Comparison of ENCODE assay signal across 18 cellular contexts in genomic region chr7:155000795-155001194, GRCh38. TPM values are rescaled to one million over a fixed set of nuclear protein-coding genes. Genes with fewer than 3 reads are reported as not detected.
A peak's percentile ranks its signal among the peaks of the same experiment; 100 is the strongest.
DNase-seq lines count a peak whose midpoint lies in the region; ATAC-seq and TF ChIP-seq lines count a peak whose summit lies in the region.
"Had no signal": no experiment of that assay in that cellular context is flagged by ENCODE, and none has a peak within 500 bp of the region (broad histone marks: within the 10 kb centered on the region; RNA-seq: fewer than 3 reads in every experiment).

No MANE protein-coding gene starts in this region.

- BruUV-seq in Panc1 (replicated peaks; lab: Mats Ljungman, UMichigan): TSS peak; percentile 70

- CTCF ChIA-PET in activated CD4-positive, alpha-beta memory T cell treated with anti-CD3 and anti-CD28 coated beads for 36 hours (lab: Charles Lee): interaction anchor here (1.1 to 3.5 kb wide), 3 partner anchors 9 to 86 kb away, joined by 3 to 15 read pairs (median 7); no protein-coding TSS in a partner anchor
- CTCF ChIA-PET in activated CD4-positive, alpha-beta memory T cell treated with anti-CD3 and anti-CD28 coated beads, Interleukin-2, amount 10 ng/mL, durations not matched to agents 7 days and 5 days (lab: Charles Lee): interaction anchor here (1.2 kb wide), 2 partner anchors 48 to 73 kb away, joined by 4 to 6 read pairs; no protein-coding TSS in a partner anchor
- CTCF ChIA-PET in Panc1 (lab: Charles Lee): no interaction called here

- H3K27ac ChIP-seq in Panc1 (ENCODE audit: low read length): no peak overlapping the region
- H3K27ac ChIP-seq: prostate gland, tibial nerve had no signal

- no peak overlapping the region for H3K4me3 ChIP-seq in Panc1 (ENCODE audit: low read depth in 2 of 2, low read length in 2 of 2)
- H3K4me3 ChIP-seq: prostate gland, tibial nerve had no signal

- intact Hi-C loops in activated CD4-positive, alpha-beta memory T cell treated with anti-CD3 and anti-CD28 coated beads for 36 hours (cut with micrococcal nuclease): loop anchor here (5.0 to 10.0 kb wide), 3 partner anchors 342 to 1894 kb away; partner anchors contain the start of genes LMBR1 and RNF32
- intact Hi-C loops in Panc1 (cut with micrococcal nuclease; ENCODE audit: unreplicated experiment): no loop called here

- ATAC-seq in Panc1 (no peak), GM19395 (IDR thresholded peaks at IDR 0.05; ENCODE audit: unreplicated experiment) (no peak)
- ATAC-seq: activated CD8-positive, alpha-beta memory T cell treated with anti-CD3 and anti-CD28 coated beads, Interleukin-2, amount 10 ng/mL, durations not matched to agents 7 days and 5 days had no signal

- peaks cover 28% of the 10 kb centered on the region for H3K36me3 Mint-ChIP-seq in activated CD4-positive, alpha-beta memory T cell treated with anti-CD3 and anti-CD28 coated beads for 36 hours
- peaks cover 16% of the 10 kb centered on the region for H3K36me3 Mint-ChIP-seq in activated CD4-positive, alpha-beta memory T cell treated with anti-CD3 and anti-CD28 coated beads, Interleukin-2, amount 10 ng/mL, durations not matched to agents 7 days and 5 days (ENCODE audit: low read depth)

- peak; percentile 35 for DNase-seq in activated CD4-positive, alpha-beta memory T cell treated with anti-CD3 and anti-CD28 coated beads for 36 hours
- DNase-seq in activated CD4-positive, alpha-beta memory T cell treated with anti-CD3 and anti-CD28 coated beads, Interleukin-2, amount 10 ng/mL, durations not matched to agents 7 days and 5 days: no peak
- DNase-seq in GM13977 (ENCODE audit: low spot score) (no peak), Panc1 (ENCODE audit: low read depth, low spot score) (no peak), kidney tubule cell (ENCODE audit: low spot score) (peak; percentile 27), SW 1271 (lab: John Stamatoyannopoulos, UW) (no peak), ureter (ENCODE audit: low spot score) (no peak)
- DNase-seq: activated CD8-positive, alpha-beta memory T cell treated with anti-CD3 and anti-CD28 coated beads, Interleukin-2, amount 10 ng/mL, durations not matched to agents 7 days and 5 days; activated naive CD8-positive, alpha-beta T cell treated with anti-CD3 and anti-CD28 coated beads, Interleukin-2, amount 10 ng/mL, durations not matched to agents 7 days and 5 days; cerebellar nuclear complex; HCEC 1CT; NCI-H1417 treated with DMSO at 0.1 percent for 48 hours; NCI-H526 treated with DMSO at 0.1 percent for 48 hours; SHP77; stimulated activated CD4-positive, alpha-beta T cell treated with anti-CD3 and anti-CD28 coated beads, Interleukin-15, amount 100 ng/mL, for 24 hours had no signal

- no peaks in the 10 kb centered on the region for H3K27me3 Mint-ChIP-seq in activated CD4-positive, alpha-beta memory T cell treated with anti-CD3 and anti-CD28 coated beads for 36 hours
- H3K27me3 Mint-ChIP-seq in activated CD4-positive, alpha-beta memory T cell treated with anti-CD3 and anti-CD28 coated beads, Interleukin-2, amount 10 ng/mL, durations not matched to agents 7 days and 5 days: no peaks in the 10 kb centered on the region
- H3K27me3 Mint-ChIP-seq: activated CD8-positive, alpha-beta memory T cell treated with anti-CD3 and anti-CD28 coated beads, Interleukin-2, amount 10 ng/mL, durations not matched to agents 7 days and 5 days; activated naive CD8-positive, alpha-beta T cell treated with anti-CD3 and anti-CD28 coated beads, Interleukin-2, amount 10 ng/mL, durations not matched to agents 7 days and 5 days had no signal

- in situ Hi-C loops in GM13977 (cut with MboI; ENCODE audit: low pct_unique_long_range_greater_than_20kb, low sequenced_read_pairs, unreplicated experiment) (no loop called here), Panc1 (cut with HindIII; ENCODE audit: low pct_unique_long_range_greater_than_20kb, low sequenced_read_pairs) (no loop called here)

- H3K27me3 ChIP-seq in Panc1 (ENCODE audit: control insufficient read depth, insufficient read depth, low read length): no peaks in the 10 kb centered on the region
- H3K27me3 ChIP-seq: tibial nerve had no signal

- H3K4me1 ChIP-seq in Panc1 (ENCODE audit: control insufficient read depth, insufficient read depth, low read length): peaks cover 9% of the 10 kb centered on the region; the same call in 1 of the 2 replicates
- H3K4me1 ChIP-seq: prostate gland had no signal

- TF ChIP-seq CTCF in GM13977 (IDR thresholded peaks at IDR 0.05; ENCODE audit: extremely low read depth, insufficient read depth, missing control alignments) (peak; percentile 15), Panc1 (IDR thresholded peaks at IDR 0.05) (peak; percentile 60)

- H3K27ac Mint-ChIP-seq in activated CD4-positive, alpha-beta memory T cell treated with anti-CD3 and anti-CD28 coated beads for 36 hours: no peak overlapping the region
- H3K27ac Mint-ChIP-seq in activated CD4-positive, alpha-beta memory T cell treated with anti-CD3 and anti-CD28 coated beads, Interleukin-2, amount 10 ng/mL, durations not matched to agents 7 days and 5 days: no peak overlapping the region
- H3K27ac Mint-ChIP-seq: activated CD8-positive, alpha-beta memory T cell treated with anti-CD3 and anti-CD28 coated beads, Interleukin-2, amount 10 ng/mL, durations not matched to agents 7 days and 5 days; activated naive CD8-positive, alpha-beta T cell treated with anti-CD3 and anti-CD28 coated beads, Interleukin-2, amount 10 ng/mL, durations not matched to agents 7 days and 5 days had no signal

- no peaks in the 10 kb centered on the region for H3K9me3 Mint-ChIP-seq in activated CD4-positive, alpha-beta memory T cell treated with anti-CD3 and anti-CD28 coated beads for 36 hours
- H3K9me3 Mint-ChIP-seq in activated CD4-positive, alpha-beta memory T cell treated with anti-CD3 and anti-CD28 coated beads, Interleukin-2, amount 10 ng/mL, durations not matched to agents 7 days and 5 days: no peaks in the 10 kb centered on the region
- H3K9me3 Mint-ChIP-seq: activated naive CD8-positive, alpha-beta T cell treated with anti-CD3 and anti-CD28 coated beads, Interleukin-2, amount 10 ng/mL, durations not matched to agents 7 days and 5 days had no signal

- no peak overlapping the region for H3K4me3 Mint-ChIP-seq in activated CD4-positive, alpha-beta memory T cell treated with anti-CD3 and anti-CD28 coated beads for 36 hours
- no peak overlapping the region for H3K4me3 Mint-ChIP-seq in activated CD4-positive, alpha-beta memory T cell treated with anti-CD3 and anti-CD28 coated beads, Interleukin-2, amount 10 ng/mL, durations not matched to agents 7 days and 5 days
- H3K4me3 Mint-ChIP-seq: activated CD8-positive, alpha-beta memory T cell treated with anti-CD3 and anti-CD28 coated beads, Interleukin-2, amount 10 ng/mL, durations not matched to agents 7 days and 5 days; activated naive CD8-positive, alpha-beta T cell treated with anti-CD3 and anti-CD28 coated beads, Interleukin-2, amount 10 ng/mL, durations not matched to agents 7 days and 5 days had no signal

- no peaks in the 10 kb centered on the region for H3K9me3 ChIP-seq in Panc1 (ENCODE audit: control insufficient read depth, insufficient read depth, low read depth, low read length)
- H3K9me3 ChIP-seq: prostate gland, tibial nerve had no signal

- peaks cover 4% of the 10 kb centered on the region for H3K36me3 ChIP-seq in Panc1 (ENCODE audit: control insufficient read depth, insufficient read depth, low read length)
- H3K36me3 ChIP-seq: prostate gland had no signal

- POLR2A ChIA-PET in activated CD4-positive, alpha-beta memory T cell treated with anti-CD3 and anti-CD28 coated beads for 36 hours (lab: Charles Lee): no interaction called here
- POLR2A ChIA-PET in activated CD4-positive, alpha-beta memory T cell treated with anti-CD3 and anti-CD28 coated beads, Interleukin-2, amount 10 ng/mL, durations not matched to agents 7 days and 5 days (lab: Charles Lee): interaction anchor here (0.6 to 2.2 kb wide), 2 partner anchors 35 to 296 kb away, joined by 3 to 5 read pairs; no protein-coding TSS in a partner anchor
- POLR2A ChIA-PET in Panc1 (lab: Charles Lee): no interaction called here

- peaks cover 12% of the 10 kb centered on the region for H3K4me1 Mint-ChIP-seq in activated CD4-positive, alpha-beta memory T cell treated with anti-CD3 and anti-CD28 coated beads for 36 hours (ENCODE audit: low read depth)
- H3K4me1 Mint-ChIP-seq in activated CD4-positive, alpha-beta memory T cell treated with anti-CD3 and anti-CD28 coated beads, Interleukin-2, amount 10 ng/mL, durations not matched to agents 7 days and 5 days: peaks cover 10% of the 10 kb centered on the region

RNA-seq across cellular contexts. Expression of gene PAXIP1, which starts 2.1 kb away (rescaled TPM):
- total RNA-seq in activated CD4-positive, alpha-beta memory T cell treated with anti-CD3 and anti-CD28 coated beads for 36 hours: 10 to 100 TPM; 21.7 to 22.2 TPM
- 10 to 100 TPM; 24.0 to 24.2 TPM for total RNA-seq in activated CD4-positive, alpha-beta memory T cell treated with anti-CD3 and anti-CD28 coated beads, Interleukin-2, amount 10 ng/mL, durations not matched to agents 7 days and 5 days
- total RNA-seq in Panc1 (2021; ENCODE audit: unreplicated experiment) (27.3 TPM), ureter (16.4 TPM)
- 18.4 TPM for polyA plus RNA-seq in Panc1 (2012; ENCODE audit: insufficient read length)

Comparison
In these comparisons a context has a peak if more than half of its experiments do, and no peak if none do; other contexts are left out.
1. DNase-seq: peak in activated CD4-positive, alpha-beta memory T cell treated with anti-CD3 and anti-CD28 coated beads for 36 hours (single experiment) and kidney tubule cell (single experiment); none in activated CD4-positive, alpha-beta memory T cell treated with anti-CD3 and anti-CD28 coated beads, Interleukin-2, amount 10 ng/mL, durations not matched to agents 7 days and 5 days (single experiment), GM13977 (single experiment), Panc1 (single experiment), SW 1271 (0 of 2) and ureter (single experiment).